In the genomic region with DNA sequence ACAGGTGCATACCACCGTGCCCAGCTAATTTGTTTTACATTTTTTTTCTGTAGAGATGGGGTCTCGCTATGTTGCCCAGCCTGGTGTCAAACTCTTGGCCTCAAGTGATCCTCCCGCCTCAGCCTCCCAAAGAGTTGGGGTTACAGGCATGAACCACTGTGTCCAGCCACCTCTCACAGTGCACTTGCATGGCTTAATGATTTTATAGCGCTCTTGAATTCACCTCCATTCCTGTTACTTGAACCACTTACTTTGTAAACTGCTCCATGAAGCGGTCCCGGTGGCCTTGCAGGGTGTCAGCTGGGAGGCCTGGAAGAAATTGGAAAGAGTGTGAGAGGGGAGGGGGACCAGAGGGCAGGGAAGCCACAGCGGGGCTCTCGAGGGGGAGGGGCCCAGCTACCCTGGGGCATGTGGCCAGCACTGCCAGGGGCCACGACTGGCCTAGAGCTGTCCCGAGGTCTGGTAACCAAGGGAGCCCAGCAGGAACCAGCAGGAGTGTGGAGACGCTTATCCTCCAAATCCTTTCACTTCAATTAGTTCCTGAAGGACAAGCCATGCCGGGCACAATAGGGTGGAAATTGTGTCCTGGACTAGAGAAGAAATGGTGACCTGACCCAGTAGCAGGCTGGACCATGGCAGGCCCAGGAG, we compare ENCODE assay signal across 13 cellular contexts.
"Had no signal": no experiment of that assay in that cellular context is flagged by ENCODE, and none has a peak within 500 bp of the region (broad histone marks: within the 10 kb centered on the region; RNA-seq: fewer than 3 reads in every experiment).

No MANE protein-coding gene starts in this region.

- H3K4me3 Mint-ChIP-seq: activated CD4-positive, alpha-beta T cell treated with anti-CD3 and anti-CD28 coated beads for 36 hours; activated CD8-positive, alpha-beta T cell treated with anti-CD3 and anti-CD28 coated beads for 36 hours; nephron had no signal

- H3K27me3 ChIP-seq: pancreas, tibial artery, vagina had no signal

- H3K27ac Mint-ChIP-seq: activated CD4-positive, alpha-beta T cell treated with anti-CD3 and anti-CD28 coated beads for 36 hours; activated CD8-positive, alpha-beta T cell treated with anti-CD3 and anti-CD28 coated beads for 36 hours had no signal

- DNase-seq: activated CD4-positive, alpha-beta T cell treated with anti-CD3 and anti-CD28 coated beads for 36 hours; activated CD8-positive, alpha-beta memory T cell treated with anti-CD3 and anti-CD28 coated beads, Interleukin-2, amount 50 U/mL, for 4 hours; activated CD8-positive, alpha-beta T cell treated with anti-CD3 and anti-CD28 coated beads for 36 hours; cortex of kidney; left cardiac atrium; pancreas; right cardiac atrium; small intestine; T1000; tibial artery; WERI-Rb-1 had no signal

- H3K4me1 Mint-ChIP-seq: activated CD4-positive, alpha-beta T cell treated with anti-CD3 and anti-CD28 coated beads for 36 hours had no signal

- H3K9me3 ChIP-seq: pancreas, tibial artery, vagina had no signal

- H3K36me3 ChIP-seq: pancreas had no signal

- H3K4me1 ChIP-seq: pancreas had no signal

- H3K27me3 Mint-ChIP-seq: activated CD4-positive, alpha-beta T cell treated with anti-CD3 and anti-CD28 coated beads for 36 hours; activated CD8-positive, alpha-beta T cell treated with anti-CD3 and anti-CD28 coated beads for 36 hours had no signal

- H3K27ac ChIP-seq: pancreas, tibial artery, vagina, WERI-Rb-1 had no signal

- H3K9me3 Mint-ChIP-seq: activated CD8-positive, alpha-beta T cell treated with anti-CD3 and anti-CD28 coated beads for 36 hours; nephron had no signal

- H3K4me3 ChIP-seq: pancreas, tibial artery, vagina had no signal
